In genomic region chr19:24052811-24053210, GRCh38 we compare ENCODE assay signal across 21 cellular contexts. TPM values are rescaled to one million over a fixed set of nuclear protein-coding genes. Genes with fewer than 3 reads are reported as not detected.
DNase-seq lines count a peak whose midpoint lies in the region; ATAC-seq and TF ChIP-seq lines count a peak whose summit lies in the region.
"Had no signal": no experiment of that assay in that cellular context is flagged by ENCODE, and none has a peak within 500 bp of the region (broad histone marks: within the 10 kb centered on the region; RNA-seq: fewer than 3 reads in every experiment).

No MANE protein-coding gene starts in this region.

- H3K9me2 ChIP-seq in PC-3 (replicated peaks; ENCODE audit: low read length): no peaks in the 10 kb centered on the region

- H3K4me3 ChIP-seq in ACC112 (ENCODE audit: low read depth, low read length): no peak overlapping the region
- no peak overlapping the region for H3K4me3 ChIP-seq in PC-3 (ENCODE audit: low read length)
- no peak overlapping the region for H3K4me3 ChIP-seq in choroid plexus epithelial cell (ENCODE audit: low read depth, low read length)
- H3K4me3 ChIP-seq in ovary: no peak overlapping the region
- H3K4me3 ChIP-seq: BLaER1, thoracic aorta had no signal

- H4K20me1 ChIP-seq in PC-3 (ENCODE audit: low read length): peaks cover 6% of the 10 kb centered on the region; the same call in 1 of the 2 replicates

- POLR2A ChIA-PET in PC-3 (lab: Charles Lee; ENCODE audit: unreplicated experiment): no interaction called here

- intact Hi-C loops in PC-3 (cut with micrococcal nuclease) (loop anchor here (5.0 kb wide), 1 partner anchor 136 kb away; no protein-coding TSS in a partner anchor), ovary (cut with DNase I) (no loop called here)

- ATAC-seq in PC-3: no peak
- ATAC-seq in left lobe of liver: peak; percentile 38
- ATAC-seq in GM21723 (IDR thresholded peaks at IDR 0.05; ENCODE audit: unreplicated experiment): no peak
- ATAC-seq: HCT116; sciatic nerve; stimulated activated naive CD8-positive, alpha-beta T cell treated with anti-CD3 and anti-CD28 coated beads, Interleukin-15, Interleukin-2, amounts not matched to agents 100 U/mL and 50 U/mL, for 24 hours had no signal

- TF ChIP-seq POLR2A in ovary (IDR thresholded peaks at IDR 0.05): no peak

- BruUV-seq in PC-3 (replicated peaks; lab: Mats Ljungman, UMichigan): no TSS peak

- H3K79me2 ChIP-seq in ACC112 (ENCODE audit: control insufficient read depth, insufficient read depth, low read length, unreplicated experiment) (no peaks in the 10 kb centered on the region), PC-3 (ENCODE audit: low read length) (no peaks in the 10 kb centered on the region)

- no peaks in the 10 kb centered on the region for H3K27me3 ChIP-seq in ACC112 (ENCODE audit: insufficient read depth, low read length)
- H3K27me3 ChIP-seq in PC-3 (ENCODE audit: low read length): no peaks in the 10 kb centered on the region
- no peaks in the 10 kb centered on the region for H3K27me3 ChIP-seq in ovary
- H3K27me3 ChIP-seq: BLaER1 had no signal

- CTCF ChIA-PET in PC-3 (lab: Charles Lee): no interaction called here

- no peak for TF ChIP-seq EP300 in ovary (IDR thresholded peaks at IDR 0.05)

- H3K27ac ChIP-seq in ACC112 (ENCODE audit: low read depth, low read length) (peak overlapping the region; percentile 81; the same call in 1 of the 2 replicates), PC-3 (ENCODE audit: low read length) (peak overlapping the region; percentile 94), ovary (no peak overlapping the region)
- H3K27ac ChIP-seq: BLaER1, thoracic aorta, VCaP had no signal

- no peak overlapping the region for H3K9ac ChIP-seq in PC-3 (ENCODE audit: low read length)
- H3K9ac ChIP-seq: BLaER1 had no signal

- TF ChIP-seq CTCF in PC-3 (conservative IDR thresholded peaks at IDR 0.05; ENCODE audit: low read depth, low read length) (no peak), choroid plexus epithelial cell (conservative IDR thresholded peaks at IDR 0.05; ENCODE audit: low read depth, low read length) (no peak), ovary (IDR thresholded peaks at IDR 0.05) (no peak)

- H3K4me1 ChIP-seq in ACC112 (ENCODE audit: control insufficient read depth, insufficient read depth, low read length, unreplicated experiment): peaks cover 24% of the 10 kb centered on the region
- H3K4me1 ChIP-seq in PC-3 (ENCODE audit: insufficient read depth, low read length): peaks cover 26% of the 10 kb centered on the region
- H3K4me1 ChIP-seq in ovary (ENCODE audit: insufficient read depth): no peaks in the 10 kb centered on the region
- H3K4me1 ChIP-seq: BLaER1 had no signal

- H3K4me2 ChIP-seq in PC-3 (ENCODE audit: low read length): no peak overlapping the region
- H3K4me2 ChIP-seq: BLaER1 had no signal

- whole genome bisulfite sequencing in ovary, 3 donors: 90 to 94% (median 90%) methylated on average over 3 of the region's 3 CpGs

- DNase-seq in PC-3: no peak
- DNase-seq in choroid plexus epithelial cell (ENCODE audit: low read depth): peak; percentile 47
- DNase-seq in left lobe of liver (ENCODE audit: low spot score): no peak
- DNase-seq in ovary: no peak
- DNase-seq in NCI-H146 (lab: John Stamatoyannopoulos, UW): no peak
- no peak for DNase-seq in stimulated activated CD4-positive, alpha-beta T cell treated with anti-CD3 and anti-CD28 coated beads, Interleukin-4, amount 100 ng/mL, for 24 hours
- DNase-seq: activated CD4-positive, alpha-beta T cell treated with anti-CD3 and anti-CD28 coated beads for 4 hours; activated CD8-positive, alpha-beta memory T cell treated with anti-CD3 and anti-CD28 coated beads for 24 hours; activated gamma-delta T cell treated with Interleukin-2 at 50 U/mL for 16 hours; Karpas-422; NCI-H1694; NCI-H524 treated with DMSO at 0.1 percent for 48 hours; SHP77 treated with DMSO at 0.1 percent for 48 hours; stimulated activated naive CD8-positive, alpha-beta T cell treated with anti-CD3 and anti-CD28 coated beads, Interleukin-15, Interleukin-2, amounts not matched to agents 100 U/mL and 50 U/mL, for 24 hours had no signal

- H3F3A ChIP-seq in PC-3 (ENCODE audit: low read length, unreplicated experiment): peaks cover 10% of the 10 kb centered on the region

- peaks cover 22% of the 10 kb centered on the region for H3K36me3 ChIP-seq in ACC112 (ENCODE audit: insufficient read depth, low read length)
- H3K36me3 ChIP-seq in PC-3 (ENCODE audit: low read depth, low read length): peaks cover 77% of the 10 kb centered on the region
- H3K36me3 ChIP-seq in ovary: no peaks in the 10 kb centered on the region

- H2AFZ ChIP-seq in ACC112 (ENCODE audit: low read length, unreplicated experiment): no peak overlapping the region
- H2AFZ ChIP-seq in PC-3 (ENCODE audit: low read length): no peak overlapping the region

- H3K9me3 ChIP-seq in PC-3 (ENCODE audit: low read length) (no peaks in the 10 kb centered on the region), ovary (no peaks in the 10 kb centered on the region)
- H3K9me3 ChIP-seq: BLaER1, thoracic aorta had no signal

RNA-seq across cellular contexts. Expression of gene ZNF254, which starts 34.2 kb away (rescaled TPM):
- total RNA-seq in PC-3 (2014; rRNA removed): 8.1 and 9.3 TPM in 2 replicates
- 5.8 TPM for total RNA-seq in left lobe of liver
- total RNA-seq in ovary: 10 to 100 TPM; 17.5 to 30.2 (median 26.4) TPM
- polyA plus RNA-seq in ovary: 10 to 100 TPM in 1 of 2 donors, 1 to 10 TPM in 1; 9.5 to 11.8 TPM

Comparison
In these comparisons a context has a peak if more than half of its experiments do, and no peak if none do; other contexts are left out.
1. H3K27ac ChIP-seq: peak in ACC112 (single experiment) and PC-3 (single experiment); none in ovary (0 of 2).